ENCODE assay signal across 9 cellular contexts in genomic region chr19:55063492-55063843, GRCh38. TPM values are rescaled to one million over a fixed set of nuclear protein-coding genes. Genes with fewer than 3 reads are reported as not detected.
DNase-seq lines count a peak whose midpoint lies in the region; ATAC-seq and TF ChIP-seq lines count a peak whose summit lies in the region.
"Had no signal": no experiment of that assay in that cellular context is flagged by ENCODE, and none has a peak within 500 bp of the region (broad histone marks: within the 10 kb centered on the region; RNA-seq: fewer than 3 reads in every experiment).

No MANE protein-coding gene starts in this region.

- no peak overlapping the region for H2BK5ac ChIP-seq in mesendoderm (ENCODE audit: low read length)

- H3K23ac ChIP-seq in mesendoderm (ENCODE audit: low read length): no peak overlapping the region

- no peak overlapping the region for H3K4ac ChIP-seq in mesendoderm (ENCODE audit: low read depth, low read length)

- H2BK120ac ChIP-seq in mesendoderm (ENCODE audit: low read depth, low read length): no peak overlapping the region

- H4K5ac ChIP-seq in mesendoderm (ENCODE audit: low read length): no peak overlapping the region

- peaks cover 13% of the 10 kb centered on the region for H3K27me3 Mint-ChIP-seq in Calu3 (ENCODE audit: unreplicated experiment)

- H3K9me3 Mint-ChIP-seq in Calu3 (ENCODE audit: low read depth, unreplicated experiment): no peaks in the 10 kb centered on the region

- no peaks in the 10 kb centered on the region for H3K79me2 ChIP-seq in mesendoderm (ENCODE audit: control insufficient read depth, insufficient read depth, low read length)

- no peaks in the 10 kb centered on the region for H3K9me3 ChIP-seq in SJCRH30 (replicated peaks)

- peaks cover 9% of the 10 kb centered on the region for H3K4me1 Mint-ChIP-seq in Calu3 (ENCODE audit: low read depth, unreplicated experiment)

- CTCF ChIA-PET in Calu3 (lab: Charles Lee): interaction anchor here (0.6 to 1.0 kb wide), 2 partner anchors 25 to 147 kb away, joined by 3 to 5 read pairs; no protein-coding TSS in a partner anchor

- H3K27me3 ChIP-seq in SJCRH30 (no peaks in the 10 kb centered on the region), mesendoderm (ENCODE audit: insufficient read depth, low read length, poor library complexity) (no peaks in the 10 kb centered on the region)

- DNase-seq in Calu3: no peak
- DNase-seq in SJCRH30: no peak
- no peak for DNase-seq in fibroblast of villous mesenchyme (ENCODE audit: low read depth)
- no peak for DNase-seq in sciatic nerve (ENCODE audit: low spot score)
- DNase-seq in mesendoderm: no peak

- H3K4me2 ChIP-seq in mesendoderm (ENCODE audit: low read length): no peak overlapping the region

- no peak overlapping the region for H2BK15ac ChIP-seq in mesendoderm (replicated peaks; ENCODE audit: low read depth)

- H2AK5ac ChIP-seq in mesendoderm (ENCODE audit: low read length): no peak overlapping the region

- H3K36me3 ChIP-seq in SJCRH30 (peaks cover 5% of the 10 kb centered on the region; the same call in 1 of the 2 replicates), mesendoderm (ENCODE audit: control insufficient read depth, insufficient read depth, low read length) (no peaks in the 10 kb centered on the region)

- H3K4me3 ChIP-seq in SJCRH30 (peak overlapping the region; percentile 72), fibroblast of villous mesenchyme (ENCODE audit: low read depth, low read length) (peak overlapping the region; percentile 32), mesendoderm (ENCODE audit: low read length) (no peak overlapping the region)

- H3K27ac ChIP-seq in SJCRH30 (no peak overlapping the region), mesendoderm (ENCODE audit: low read depth, low read length) (no peak overlapping the region)

- no peak overlapping the region for H3K9ac ChIP-seq in mesendoderm (ENCODE audit: low read length)

- peak overlapping the region; percentile 66 for H3K27ac Mint-ChIP-seq in Calu3 (ENCODE audit: unreplicated experiment)

- no peaks in the 10 kb centered on the region for H3K79me1 ChIP-seq in mesendoderm (ENCODE audit: low read length)

- H3K36me3 Mint-ChIP-seq in Calu3 (ENCODE audit: insufficient read depth, unreplicated experiment): peaks cover 57% of the 10 kb centered on the region

- no peak overlapping the region for H4K8ac ChIP-seq in mesendoderm (ENCODE audit: low read depth, low read length)

- no peak overlapping the region for H3K56ac ChIP-seq in mesendoderm (ENCODE audit: low read length)

- intact Hi-C loops in Calu3 (cut with micrococcal nuclease; ENCODE audit: unreplicated experiment) (loop anchor here (2.0 kb wide), 1 partner anchor 53 kb away; the partner anchor contains the start of gene PPP1R12C), sciatic nerve (cut with DNase I) (no loop called here)

- H3K4me1 ChIP-seq in SJCRH30: no peaks in the 10 kb centered on the region
- H3K4me1 ChIP-seq in mesendoderm (ENCODE audit: control insufficient read depth, low read depth, low read length): no peaks in the 10 kb centered on the region

- no CpG with 5 or more reads among the region's 3 CpGs for WGBS in mesendoderm (ENCODE audit: extremely low coverage, insufficient coverage, low lambda C conversion rate)

- peak overlapping the region; percentile 72 for H3K4me3 Mint-ChIP-seq in Calu3 (ENCODE audit: low read depth, unreplicated experiment)

- ATAC-seq in sciatic nerve: peak; percentile 4
- ATAC-seq in GM18858 (IDR thresholded peaks at IDR 0.05; ENCODE audit: unreplicated experiment): no peak
- ATAC-seq in GM19324 (IDR thresholded peaks at IDR 0.05; ENCODE audit: low FRiP score, unreplicated experiment): no peak
- no peak for ATAC-seq in GM18861 (IDR thresholded peaks at IDR 0.05; ENCODE audit: unreplicated experiment)

- no peak overlapping the region for H3K18ac ChIP-seq in mesendoderm (ENCODE audit: low read length)

- no TSS peak for BruUV-seq in Calu3 (replicated peaks; lab: Mats Ljungman, UMichigan)

- TF ChIP-seq CTCF in Calu3 (IDR thresholded peaks at IDR 0.05; ENCODE audit: unreplicated experiment) (no peak), fibroblast of villous mesenchyme (IDR thresholded peaks at IDR 0.05; ENCODE audit: insufficient read depth, low read depth, low read length) (no peak)

RNA-seq across cellular contexts. Expression of gene RDH13, which starts 0.5 kb away (rescaled TPM):
- total RNA-seq in Calu3 (2022) (50.1 and 54.5 TPM in 2 replicates), fibroblast of villous mesenchyme (9.0 and 9.1 TPM in 2 replicates), sciatic nerve (12.9 TPM)
- 29.9 and 30.5 TPM in 2 replicates for total RNA-seq in SJCRH30 (2014; rRNA removed; shearing (Covaris generic))
- polyA plus RNA-seq in mesendoderm (2013, experiment 1 of 2): 14.3 TPM
- 14.3 TPM for polyA plus RNA-seq in mesendoderm (2013, experiment 2 of 2)

RNA-seq across cellular contexts. Expression of gene EPS8L1, which starts 12.2 kb away (rescaled TPM):
- total RNA-seq in Calu3 (2022) (97.3 and 147 TPM in 2 replicates), fibroblast of villous mesenchyme (1.3 and 2.2 TPM in 2 replicates), sciatic nerve (1.2 TPM)
- total RNA-seq in SJCRH30 (2014; rRNA removed; shearing (Covaris generic)): 1.4 and 1.7 TPM in 2 replicates
- polyA plus RNA-seq in mesendoderm (2013, experiment 1 of 2): 13.8 TPM
- polyA plus RNA-seq in mesendoderm (2013, experiment 2 of 2): 11.6 TPM

RNA-seq across cellular contexts. Expression of gene GP6, which starts 25.4 kb away (rescaled TPM):
- 1.3 and 1.9 TPM in 2 replicates for total RNA-seq in Calu3 (2022)
- total RNA-seq in SJCRH30 (2014; rRNA removed; shearing (Covaris generic)): 15.1 and 16.7 TPM in 2 replicates
- not detected in 2 replicates for total RNA-seq in fibroblast of villous mesenchyme
- 0.89 TPM for total RNA-seq in sciatic nerve
- 0.10 TPM for polyA plus RNA-seq in mesendoderm (2013, experiment 1 of 2)
- 0.04 TPM for polyA plus RNA-seq in mesendoderm (2013, experiment 2 of 2)
- total RNA-seq: myocyte had no signal

RNA-seq across cellular contexts. Expression of gene PPP1R12C, which starts 54.0 kb away (rescaled TPM):
- total RNA-seq in Calu3 (2022): 140 and 151 TPM in 2 replicates
- total RNA-seq in SJCRH30 (2014; rRNA removed; shearing (Covaris generic)): 26.2 and 30.5 TPM in 2 replicates
- 49.7 and 69.9 TPM in 2 replicates for total RNA-seq in fibroblast of villous mesenchyme
- total RNA-seq in sciatic nerve: 112 TPM
- polyA plus RNA-seq in mesendoderm (2013, experiment 1 of 2): 42.5 TPM
- polyA plus RNA-seq in mesendoderm (2013, experiment 2 of 2): 43.2 TPM

Comparison
In these comparisons a context has a peak if more than half of its experiments do, and no peak if none do; other contexts are left out.
1. RNA of gene EPS8L1, which starts 12.2 kb away (total RNA-seq): 97.3 to 147 TPM in Calu3; 1.3 to 2.2 TPM in fibroblast of villous mesenchyme, 1.4 to 1.7 TPM in SJCRH30 and 1.2 TPM in sciatic nerve (single experiment); every median in the first group is over 10 times any median in the second.